In genomic region chr9:20294351-20294750, GRCh38 we compare ENCODE assay signal across 21 cellular contexts.
"Had no signal": no experiment of that assay in that cellular context is flagged by ENCODE, and none has a peak within 500 bp of the region (broad histone marks: within the 10 kb centered on the region; RNA-seq: fewer than 3 reads in every experiment).

No MANE protein-coding gene starts in this region.

- H3K27ac ChIP-seq: RWPE1 had no signal

- DNase-seq: KBM-7; MV-4-11; NCI-H1048; NCI-H1105; NCI-H1417; NCI-H1436 treated with DMSO at 0.1 percent for 48 hours; NCI-H1694; NCI-H187 treated with DMSO at 0.1 percent for 48 hours; NCI-H2029 treated with DMSO at 0.1 percent for 48 hours; NCI-H2227 treated with DMSO at 0.1 percent for 48 hours; NCI-H510A; NCI-H524 treated with DMSO at 0.1 percent for 48 hours; NCI-H69; NCI-H774; NK-92 treated with Interleukin-12 subunit alpha and Interleukin-12 subunit beta, amount 100 ng/mL, for 24 hours; PC-3; SHP77; T-helper 1 cell had no signal

- ATAC-seq: Panc1, PC-3, SK-N-SH treated with all-trans-retinoic acid at 6 μM for 48 hours had no signal
